19 cellular contexts compared by ENCODE assay signal in the genomic region with DNA sequence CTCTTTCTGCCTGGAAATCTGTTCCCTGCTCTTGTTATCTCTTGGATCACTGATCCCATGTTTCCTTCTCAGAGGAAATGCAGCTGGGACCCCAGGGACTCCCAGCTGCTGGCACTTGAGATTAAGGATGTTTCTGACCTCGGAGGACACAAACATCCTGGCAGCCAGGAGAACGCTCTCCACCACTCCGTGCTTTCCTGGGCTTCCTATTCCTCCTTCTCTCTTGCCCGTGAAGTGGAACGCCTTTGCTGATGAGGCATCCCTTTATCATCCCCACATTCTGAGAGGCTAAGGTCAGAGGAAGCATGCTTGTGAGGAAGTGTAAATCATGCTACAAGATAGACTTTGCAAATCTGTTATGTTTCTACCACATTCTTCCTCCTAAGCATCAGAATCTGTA. TPM values are rescaled to one million over a fixed set of nuclear protein-coding genes. Genes with fewer than 3 reads are reported as not detected.
DNase-seq lines count a peak whose midpoint lies in the region; ATAC-seq and TF ChIP-seq lines count a peak whose summit lies in the region.
"Had no signal": no experiment of that assay in that cellular context is flagged by ENCODE, and none has a peak within 500 bp of the region (broad histone marks: within the 10 kb centered on the region; RNA-seq: fewer than 3 reads in every experiment).

No MANE protein-coding gene starts in this region.

- TF ChIP-seq CTCF in SK-N-SH (IDR thresholded peaks at IDR 0.05) (no peak), nephron progenitor cell (IDR thresholded peaks at IDR 0.05) (no peak)

- no peaks in the 10 kb centered on the region for H3K27me3 Mint-ChIP-seq in nephron progenitor cell (ENCODE audit: low read depth, poor library complexity)

- H3K4me1 Mint-ChIP-seq in nephron progenitor cell, result peaks cover 19% of the 10 kb centered on the region
- H3K4me1 Mint-ChIP-seq: CD4-positive, CD25-positive, alpha-beta regulatory T cell had no signal

- no peaks in the 10 kb centered on the region for H3K9me2 ChIP-seq in SK-N-SH

- H3K27me3 ChIP-seq in SK-N-SH (ENCODE audit: insufficient read depth) (no peaks in the 10 kb centered on the region), adipocyte (replicated peaks; ENCODE audit: control insufficient read depth, insufficient read depth, low read length) (no peaks in the 10 kb centered on the region)
- H3K27me3 ChIP-seq: adrenal gland, foreskin keratinocyte, tibial nerve had no signal

- H3K36me3 ChIP-seq in SK-N-SH (replicated peaks in 1 of 2; ENCODE audit: control insufficient read depth in 1 of 2, insufficient read depth in 2 of 2, low read length in 1 of 2), result peaks cover 0 to 17% of the 10 kb centered on the region in 2 experiments
- peaks cover 49% of the 10 kb centered on the region for H3K36me3 ChIP-seq in adipocyte (ENCODE audit: control insufficient read depth, insufficient read depth, low read length, severe bottlenecking)
- H3K36me3 ChIP-seq: adrenal gland had no signal

- H3K4me3 Mint-ChIP-seq in nephron progenitor cell, result no peak overlapping the region
- H3K4me3 Mint-ChIP-seq: activated T-helper 17 cell treated with anti-CD3 and anti-CD28 coated beads, Interleukin-2, amount 50 U/mL, for 72 hours; CD4-positive, CD25-positive, alpha-beta regulatory T cell; T-helper 17 cell had no signal

- POLR2A ChIA-PET in SK-N-SH (lab: Yijun Ruan, JAX), result no interaction called here

- H3K4me1 ChIP-seq in SK-N-SH (ENCODE audit: control insufficient read depth in 1 of 2, insufficient read depth in 2 of 2, low read depth in 1 of 2, low read length in 1 of 2), result peaks cover 0 to under 1% of the 10 kb centered on the region in 2 experiments; a peak in 1 of 4 replicates
- peaks cover 22% of the 10 kb centered on the region for H3K4me1 ChIP-seq in adipocyte (ENCODE audit: control insufficient read depth, insufficient read depth, low read length)
- H3K4me1 ChIP-seq: adrenal gland, tibial nerve had no signal

- no peak overlapping the region for H3K4me2 ChIP-seq in SK-N-SH

- H3K36me3 Mint-ChIP-seq in nephron progenitor cell (ENCODE audit: low read depth), result peaks cover 77% of the 10 kb centered on the region
- H3K36me3 Mint-ChIP-seq: CD4-positive, CD25-positive, alpha-beta regulatory T cell had no signal

- H3K9ac ChIP-seq in SK-N-SH (no peak overlapping the region), adipocyte (ENCODE audit: low read length) (peak overlapping the region; percentile 20)

- H3F3A ChIP-seq in SK-N-SH (replicated peaks; ENCODE audit: insufficient read depth), result peaks cover 2% of the 10 kb centered on the region

- CTCF ChIA-PET in SK-N-SH (lab: Yijun Ruan, JAX), result no interaction called here

- no peak overlapping the region for H2AFZ ChIP-seq in SK-N-SH (ENCODE audit: low read depth)

- ATAC-seq in SK-N-SH treated with all-trans-retinoic acid at 6 μM for 48 hours, result peak; percentile 42; the same call in 2 of the 3 replicates
- ATAC-seq in GM21381 (IDR thresholded peaks at IDR 0.05; ENCODE audit: unreplicated experiment), result no peak
- ATAC-seq: activated T-helper 17 cell treated with anti-CD3 and anti-CD28 coated beads, Interleukin-2, amount 50 U/mL, for 72 hours; foreskin keratinocyte; left lobe of liver; T-helper 17 cell had no signal

- TF ChIP-seq EP300 in SK-N-SH (IDR thresholded peaks at IDR 0.05; ENCODE audit: borderline replicate concordance in 1 of 2, low read depth in 1 of 2, low read length in 1 of 2), result no peak

- H3K9me3 Mint-ChIP-seq in nephron progenitor cell, result peaks cover 40% of the 10 kb centered on the region

- WGBS in SK-N-SH (ENCODE audit: low lambda C conversion rate), result 70% methylated on average over 5 of the region's 5 CpGs

- no peak for DNase-seq in SK-N-SH
- peak; percentile 19 for DNase-seq in adipocyte (ENCODE audit: low read depth)
- DNase-seq in iris pigment epithelial cell (ENCODE audit: low read depth), result peak; percentile 72
- DNase-seq in stimulated activated naive CD4-positive, alpha-beta T cell treated with Interleukin-2 at 50 U/mL for 16 hours (lab: John Stamatoyannopoulos, UW), result no peak
- DNase-seq in nephron progenitor cell, result no peak
- DNase-seq in OCI-M1 (lab: John Stamatoyannopoulos, UW), result no peak
- DNase-seq: CD4-positive, CD25-positive, alpha-beta regulatory T cell; DMS79 treated with DMSO at 0.1 percent for 48 hours; foreskin keratinocyte; NCI-H187 treated with DMSO at 0.1 percent for 48 hours; SIG-M5; small intestine; T-helper 17 cell had no signal

- no peaks in the 10 kb centered on the region for H4K20me1 ChIP-seq in SK-N-SH (ENCODE audit: insufficient read depth)

- no peaks in the 10 kb centered on the region for H3K9me3 ChIP-seq in SK-N-SH
- peaks cover 5% of the 10 kb centered on the region for H3K9me3 ChIP-seq in adipocyte (ENCODE audit: control insufficient read depth, low read length)
- H3K9me3 ChIP-seq: adrenal gland had no signal

- peak overlapping the region in 1 of 2 experiments; percentile 13; a peak in 1 of 4 replicates for H3K27ac ChIP-seq in SK-N-SH (ENCODE audit: low read depth in 2 of 2, low read length in 1 of 2)
- H3K27ac ChIP-seq: foreskin keratinocyte, tibial nerve had no signal

- H3K4me3 ChIP-seq in SK-N-SH (ENCODE audit: low read depth in 2 of 2, low read length in 1 of 2) (no peak overlapping the region), adipocyte (ENCODE audit: low read length) (no peak overlapping the region)
- H3K4me3 ChIP-seq: adrenal gland, tibial nerve had no signal

- no peak for TF ChIP-seq RAD21 in SK-N-SH (IDR thresholded peaks at IDR 0.05; ENCODE audit: low read length)

- H3K79me2 ChIP-seq in SK-N-SH (ENCODE audit: insufficient read depth), result no peaks in the 10 kb centered on the region

- no peak overlapping the region for H3K27ac Mint-ChIP-seq in nephron progenitor cell
- H3K27ac Mint-ChIP-seq: activated T-helper 17 cell treated with anti-CD3 and anti-CD28 coated beads, Interleukin-2, amount 50 U/mL, for 72 hours; CD4-positive, CD25-positive, alpha-beta regulatory T cell; T-helper 17 cell had no signal

TF ChIP-seq in SK-N-SH treated with all-trans-retinoic acid at 6 μM for 48 hours, 23 proteins besides CTCF, POLR2A, EP300 and RAD21 (continues in another document):
- TF ChIP-seq, protein P1, sequence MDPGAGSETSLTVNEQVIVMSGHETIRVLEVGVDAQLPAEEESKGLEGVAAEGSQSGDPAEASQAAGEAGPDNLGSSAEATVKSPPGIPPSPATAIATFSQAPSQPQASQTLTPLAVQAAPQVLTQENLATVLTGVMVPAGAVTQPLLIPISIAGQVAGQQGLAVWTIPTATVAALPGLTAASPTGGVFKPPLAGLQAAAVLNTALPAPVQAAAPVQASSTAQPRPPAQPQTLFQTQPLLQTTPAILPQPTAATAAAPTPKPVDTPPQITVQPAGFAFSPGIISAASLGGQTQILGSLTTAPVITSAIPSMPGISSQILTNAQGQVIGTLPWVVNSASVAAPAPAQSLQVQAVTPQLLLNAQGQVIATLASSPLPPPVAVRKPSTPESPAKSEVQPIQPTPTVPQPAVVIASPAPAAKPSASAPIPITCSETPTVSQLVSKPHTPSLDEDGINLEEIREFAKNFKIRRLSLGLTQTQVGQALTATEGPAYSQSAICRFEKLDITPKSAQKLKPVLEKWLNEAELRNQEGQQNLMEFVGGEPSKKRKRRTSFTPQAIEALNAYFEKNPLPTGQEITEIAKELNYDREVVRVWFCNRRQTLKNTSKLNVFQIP (CRISPR knock-in tag; IDR thresholded peaks at IDR 0.05; ENCODE audit: borderline replicate concordance, low read depth), result no peak
- TF ChIP-seq OSR1 (CRISPR knock-in tag; IDR thresholded peaks at IDR 0.05), result no peak
- TF ChIP-seq, protein P2, sequence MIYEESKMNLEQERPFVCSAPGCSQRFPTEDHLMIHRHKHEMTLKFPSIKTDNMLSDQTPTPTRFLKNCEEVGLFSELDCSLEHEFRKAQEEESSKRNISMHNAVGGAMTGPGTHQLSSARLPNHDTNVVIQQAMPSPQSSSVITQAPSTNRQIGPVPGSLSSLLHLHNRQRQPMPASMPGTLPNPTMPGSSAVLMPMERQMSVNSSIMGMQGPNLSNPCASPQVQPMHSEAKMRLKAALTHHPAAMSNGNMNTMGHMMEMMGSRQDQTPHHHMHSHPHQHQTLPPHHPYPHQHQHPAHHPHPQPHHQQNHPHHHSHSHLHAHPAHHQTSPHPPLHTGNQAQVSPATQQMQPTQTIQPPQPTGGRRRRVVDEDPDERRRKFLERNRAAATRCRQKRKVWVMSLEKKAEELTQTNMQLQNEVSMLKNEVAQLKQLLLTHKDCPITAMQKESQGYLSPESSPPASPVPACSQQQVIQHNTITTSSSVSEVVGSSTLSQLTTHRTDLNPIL (CRISPR knock-in tag; IDR thresholded peaks at IDR 0.05; ENCODE audit: low read depth), result no peak
- TF ChIP-seq BACH2 (CRISPR knock-in tag; IDR thresholded peaks at IDR 0.05; ENCODE audit: borderline replicate concordance), result no peak

TF ChIP-seq in SK-N-SH, 30 proteins besides CTCF, POLR2A, EP300 and RAD21:
- TF ChIP-seq NRF1 (IDR thresholded peaks at IDR 0.05; ENCODE audit: low read depth, low read length), result no peak
- no peak for TF ChIP-seq TEAD4 (IDR thresholded peaks at IDR 0.05; ENCODE audit: borderline replicate concordance, insufficient read depth)
- no peak for TF ChIP-seq GATA2 (CRISPR knock-in tag; IDR thresholded peaks at IDR 0.05)
- TF ChIP-seq RXRA (IDR thresholded peaks at IDR 0.05; ENCODE audit: borderline replicate concordance, low read depth), result no peak

RNA-seq across cellular contexts. Expression of a gene that starts 25.7 kb away (rescaled TPM):
- polyA plus RNA-seq in SK-N-SH (2012; rRNA removed), result not detected in 2 replicates
- not detected in 2 replicates for polyA plus RNA-seq in SK-N-SH (2012; cell fraction: cytosol; rRNA removed)
- not detected in 2 replicates for polyA plus RNA-seq in SK-N-SH (2012; cell fraction: nucleus; rRNA removed)
- polyA plus RNA-seq: adrenal gland; CD4-positive, CD25-positive, alpha-beta regulatory T cell; foreskin keratinocyte; small intestine had no signal

Comparison
In these comparisons a context has a peak if more than half of its experiments do, and no peak if none do; other contexts are left out.
1. DNase-seq: peak in adipocyte (single experiment) and iris pigment epithelial cell (single experiment); none in SK-N-SH (single experiment), stimulated activated naive CD4-positive, alpha-beta T cell treated with Interleukin-2 at 50 U/mL for 16 hours (single experiment), nephron progenitor cell (single experiment) and OCI-M1 (single experiment).